Comparison of ENCODE assay signal across 10 cellular contexts in the genomic region with DNA sequence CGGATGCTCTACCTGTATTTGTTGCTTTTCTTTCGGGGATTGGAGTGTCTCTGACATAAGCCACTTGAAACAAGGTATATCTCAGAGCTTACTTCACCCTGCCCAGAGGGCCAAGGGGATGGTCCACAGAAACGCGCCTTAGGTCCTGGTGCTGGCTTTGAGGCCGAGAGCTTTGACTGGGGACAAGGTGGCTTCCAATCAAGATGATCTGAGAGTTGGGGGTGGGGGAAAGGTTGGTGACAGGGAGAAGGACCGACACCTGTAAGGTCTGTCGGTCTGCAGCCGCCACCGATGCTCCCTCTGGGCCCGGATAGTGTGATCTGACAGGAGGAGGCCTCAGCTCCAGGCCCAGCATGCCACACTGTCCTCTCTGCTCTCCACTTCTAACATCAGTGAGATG. TPM values are rescaled to one million over a fixed set of nuclear protein-coding genes. Genes with fewer than 3 reads are reported as not detected.
DNase-seq lines count a peak whose midpoint lies in the region; ATAC-seq and TF ChIP-seq lines count a peak whose summit lies in the region.
"Had no signal": no experiment of that assay in that cellular context is flagged by ENCODE, and none has a peak within 500 bp of the region (broad histone marks: within the 10 kb centered on the region; RNA-seq: fewer than 3 reads in every experiment).

No MANE protein-coding gene starts in this region.

- no peak overlapping the region for H3K4me3 Mint-ChIP-seq in activated naive CD8-positive, alpha-beta T cell
- H3K4me3 Mint-ChIP-seq: neural progenitor cell had no signal

- H3K9ac ChIP-seq in muscle layer of colon (ENCODE audit: low read length), result no peak overlapping the region
- H3K9ac ChIP-seq: neural progenitor cell had no signal

- H3K36me3 Mint-ChIP-seq in activated naive CD8-positive, alpha-beta T cell, result peaks cover 2% of the 10 kb centered on the region

- 84 to 93% (median 88%) methylated on average over 8 to 10 of the region's 10 CpGs for WGBS in heart left ventricle, 4 donors
- 84 to 96% methylated on average over 9 to 10 of the region's 10 CpGs for WGBS in upper lobe of left lung, 2 donors

- no peaks in the 10 kb centered on the region for H3K9me3 Mint-ChIP-seq in activated naive CD8-positive, alpha-beta T cell (ENCODE audit: low read depth)
- H3K9me3 Mint-ChIP-seq: neural progenitor cell had no signal

- no peak for ATAC-seq in heart left ventricle
- no peak for ATAC-seq in upper lobe of left lung (ENCODE audit: low FRiP score in 2 of 2)
- no peak for ATAC-seq in HG03108 (IDR thresholded peaks at IDR 0.05; ENCODE audit: unreplicated experiment)

- intact Hi-C loops in heart left ventricle (cut with DNase I), result no loop called here
- intact Hi-C loops in cardiac septum (cut with DNase I), result no loop called here

- no peak for TF ChIP-seq EP300 in upper lobe of left lung (IDR thresholded peaks at IDR 0.05)

- H3K27ac Mint-ChIP-seq in activated naive CD8-positive, alpha-beta T cell, result peak overlapping the region; percentile 75

- no peaks in the 10 kb centered on the region for H3K27me3 Mint-ChIP-seq in activated naive CD8-positive, alpha-beta T cell

- H3K9me3 ChIP-seq in heart left ventricle (no peaks in the 10 kb centered on the region), muscle layer of colon (ENCODE audit: low read length) (no peaks in the 10 kb centered on the region), upper lobe of left lung (no peaks in the 10 kb centered on the region)

- no peak for TF ChIP-seq CTCF in heart left ventricle (IDR thresholded peaks at IDR 0.05)
- TF ChIP-seq CTCF in upper lobe of left lung (IDR thresholded peaks at IDR 0.05), result no peak

- peaks cover 0 to 88% (median 67%) of the 10 kb centered on the region in 9 donors for H3K36me3 ChIP-seq in heart left ventricle
- H3K36me3 ChIP-seq in muscle layer of colon (ENCODE audit: insufficient read depth, low read length), result peaks cover 58% of the 10 kb centered on the region
- H3K36me3 ChIP-seq in upper lobe of left lung, result peaks cover 6 to 75% (median 42%) of the 10 kb centered on the region in 4 donors
- H3K36me3 ChIP-seq: neural progenitor cell had no signal

- H3K27me3 ChIP-seq in heart left ventricle (no peaks in the 10 kb centered on the region), muscle layer of colon (ENCODE audit: control insufficient read depth in 1 of 2, insufficient read depth in 2 of 2, low read length in 2 of 2) (no peaks in the 10 kb centered on the region), upper lobe of left lung (no peaks in the 10 kb centered on the region)
- H3K27me3 ChIP-seq: neural progenitor cell had no signal

- peaks cover 13% of the 10 kb centered on the region for H3K4me1 Mint-ChIP-seq in activated naive CD8-positive, alpha-beta T cell (ENCODE audit: low read depth)

- H3K4me3 ChIP-seq in heart left ventricle (no peak overlapping the region), muscle layer of colon (ENCODE audit: low read depth in 1 of 2, low read length in 2 of 2) (peak overlapping the region in 1 of 2 donors; percentile 31), upper lobe of left lung (no peak overlapping the region)
- H3K4me3 ChIP-seq: neural progenitor cell had no signal

- no peak for DNase-seq in heart left ventricle
- DNase-seq in cardiac septum (ENCODE audit: low spot score), result no peak
- no peak for DNase-seq in upper lobe of left lung
- no peak for DNase-seq in central memory CD4-positive, alpha-beta T cell
- no peak for DNase-seq in NCI-H1417 treated with DMSO at 0.1 percent for 48 hours (lab: John Stamatoyannopoulos, UW)
- DNase-seq: NCI-H1105 treated with DMSO at 0.1 percent for 48 hours had no signal

- TF ChIP-seq POLR2A in heart left ventricle (IDR thresholded peaks at IDR 0.05) (no peak), upper lobe of left lung (IDR thresholded peaks at IDR 0.05) (no peak)

- H3K27ac ChIP-seq in heart left ventricle (peak overlapping the region in 11 of 12 donors; percentile 65 to 91 (median 86)), muscle layer of colon (ENCODE audit: low read depth, low read length) (peak overlapping the region; percentile 85), upper lobe of left lung (peak overlapping the region in 3 of 4 donors; percentile 20 to 33 (median 27))
- H3K27ac ChIP-seq: neural progenitor cell had no signal

- H3K4me1 ChIP-seq in heart left ventricle (peaks cover 0 to 67% (median 40%) of the 10 kb centered on the region in 12 donors), muscle layer of colon (ENCODE audit: insufficient read depth, low read length) (peaks cover 64% of the 10 kb centered on the region), upper lobe of left lung (peaks cover 12 to 24% (median 22%) of the 10 kb centered on the region in 4 donors)
- H3K4me1 ChIP-seq: neural progenitor cell had no signal

RNA-seq across cellular contexts. Expression of gene SPATA32, which starts 21.8 kb away (rescaled TPM):
- total RNA-seq in heart left ventricle (not detected), cardiac septum (not detected), upper lobe of left lung (under 1 TPM in 1 of 6 donors, not detected in 5; 0.20 TPM)
- polyA plus RNA-seq in heart left ventricle, result not detected

RNA-seq across cellular contexts. Expression of gene MAP3K14, which starts 33.1 kb away (rescaled TPM):
- total RNA-seq in heart left ventricle, result 10 to 100 TPM in 8 of 9 donors, 1 to 10 TPM in 1; 9.9 to 21.9 (median 12.7) TPM
- polyA plus RNA-seq in heart left ventricle, result 10 to 100 TPM in 1 of 2 donors, 1 to 10 TPM in 1; 9.0 to 11.2 TPM
- 14.6 TPM for total RNA-seq in cardiac septum
- total RNA-seq in upper lobe of left lung, result 10 to 100 TPM; 11.4 to 17.8 (median 13.5) TPM

Comparison
In these comparisons a context has a peak if more than half of its experiments do, and no peak if none do; other contexts are left out.
1. H3K27ac ChIP-seq: peak in every context shown above with its lines; median percentile 86 in heart left ventricle; 85 in muscle layer of colon; 27 in upper lobe of left lung.